In the genomic region with DNA sequence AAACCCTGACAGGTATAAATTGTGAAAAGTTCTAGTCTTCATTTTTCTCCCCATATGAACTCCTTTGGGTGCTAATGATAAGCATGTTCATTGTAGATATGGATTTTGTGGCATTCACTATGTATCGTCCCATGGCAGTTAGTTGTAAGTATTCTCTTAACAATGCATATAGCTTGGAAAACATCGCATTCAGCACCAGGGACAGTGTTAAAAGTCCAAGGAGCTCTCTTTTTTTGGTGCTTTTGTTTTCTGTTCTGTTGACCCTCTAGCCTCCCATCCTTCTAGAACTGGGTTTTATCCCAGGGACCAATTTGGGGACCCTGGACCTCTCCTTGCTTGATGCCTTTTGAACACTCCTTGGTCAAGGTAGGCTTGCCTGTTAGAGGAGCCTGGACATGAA, we compare ENCODE assay signal across 25 cellular contexts. TPM values are rescaled to one million over a fixed set of nuclear protein-coding genes. Genes with fewer than 3 reads are reported as not detected.
"Had no signal": no experiment of that assay in that cellular context is flagged by ENCODE, and none has a peak within 500 bp of the region (broad histone marks: within the 10 kb centered on the region; RNA-seq: fewer than 3 reads in every experiment).

No MANE protein-coding gene starts in this region.

- H3K27me3 Mint-ChIP-seq: memory B cell, type B pancreatic cell had no signal

- H3K9me3 Mint-ChIP-seq: activated naive CD4-positive, alpha-beta T cell treated with anti-CD3 and anti-CD28 coated beads, Interleukin-2, amount 50 U/mL, for 24 hours; memory B cell; neural crest cell; T-helper 2 cell treated with Interferon-gamma antibody and Interleukin-4, amounts not matched to agents 5 μg/mL and 100 μg/mL, for 36 hours; type B pancreatic cell had no signal

- H3K36me3 Mint-ChIP-seq: activated naive CD4-positive, alpha-beta T cell treated with anti-CD3 and anti-CD28 coated beads, Interleukin-2, amount 50 U/mL, for 24 hours; memory B cell; naive B cell; T-cell; type B pancreatic cell had no signal

- H3K27ac ChIP-seq: ascending aorta, coronary artery, esophagus muscularis mucosa, thoracic aorta had no signal

- DNase-seq: activated CD4-positive, alpha-beta T cell treated with anti-CD3 and anti-CD28 coated beads for 1 hour; activated CD4-positive, alpha-beta T cell treated with anti-CD3 and anti-CD28 coated beads, Interleukin-2, amount 50 U/mL, for 1 hour; activated CD8-positive, alpha-beta T cell treated with anti-CD3 and anti-CD28 coated beads, Interleukin-2, amount 10 ng/mL, durations not matched to agents 7 days and 5 days; activated gamma-delta T cell treated with Interleukin-2 at 50 U/mL for 16 hours; activated T-cell treated with anti-CD3 and anti-CD28 coated beads, Interleukin-2, amount 50 U/mL, for 1 hour; cerebellar nuclear complex; hypothalamus; mucosa of descending colon; naive B cell; occipital lobe; posterior cingulate gyrus; stimulated activated CD4-positive, alpha-beta T cell treated with anti-CD3 and anti-CD28 coated beads, Interleukin-4, amount 100 ng/mL, for 1 hour; stimulated activated naive CD4-positive, alpha-beta T cell treated with Interleukin-2 at 50 U/mL for 16 hours; T-cell had no signal

- H3K4me1 Mint-ChIP-seq: activated naive CD4-positive, alpha-beta T cell treated with anti-CD3 and anti-CD28 coated beads, Interleukin-2, amount 50 U/mL, for 24 hours; memory B cell; naive B cell; T-cell had no signal

- H3K36me3 ChIP-seq: ascending aorta, breast epithelium, esophagus muscularis mucosa, thoracic aorta had no signal

- H3K4me1 ChIP-seq: ascending aorta had no signal

- H3K4me3 Mint-ChIP-seq: activated CD8-positive, alpha-beta T cell treated with anti-CD3 and anti-CD28 coated beads, Interleukin-2, amount 10 ng/mL, durations not matched to agents 7 days and 5 days; activated naive CD4-positive, alpha-beta T cell treated with anti-CD3 and anti-CD28 coated beads, Interleukin-2, amount 50 U/mL, for 24 hours; memory B cell; naive B cell; neural crest cell; T-cell; T-helper 2 cell treated with Interferon-gamma antibody and Interleukin-4, amounts not matched to agents 5 μg/mL and 100 μg/mL, for 36 hours; type B pancreatic cell had no signal

- H3K9me3 ChIP-seq: ascending aorta, breast epithelium, esophagus muscularis mucosa, mucosa of descending colon, thoracic aorta had no signal

- H3K27me3 ChIP-seq: ascending aorta, breast epithelium, esophagus muscularis mucosa had no signal

- H3K27ac Mint-ChIP-seq: activated CD8-positive, alpha-beta T cell treated with anti-CD3 and anti-CD28 coated beads, Interleukin-2, amount 10 ng/mL, durations not matched to agents 7 days and 5 days; activated naive CD4-positive, alpha-beta T cell treated with anti-CD3 and anti-CD28 coated beads, Interleukin-2, amount 50 U/mL, for 24 hours; memory B cell; naive B cell; T-cell; T-helper 2 cell treated with Interferon-gamma antibody and Interleukin-4, amounts not matched to agents 5 μg/mL and 100 μg/mL, for 36 hours; type B pancreatic cell had no signal

- ATAC-seq: activated CD8-positive, alpha-beta T cell treated with anti-CD3 and anti-CD28 coated beads, Interleukin-2, amount 10 ng/mL, durations not matched to agents 7 days and 5 days; mucosa of descending colon; sciatic nerve; T-cell had no signal

- H3K4me3 ChIP-seq: ascending aorta, breast epithelium, coronary artery, esophagus muscularis mucosa, mucosa of descending colon, thoracic aorta had no signal

RNA-seq across cellular contexts. Expression of gene INSYN2A, which starts 37.7 kb away (rescaled TPM):
- total RNA-seq: activated CD8-positive, alpha-beta T cell treated with anti-CD3 and anti-CD28 coated beads, Interleukin-2, amount 10 ng/mL, durations not matched to agents 7 days and 5 days; ascending aorta; sciatic nerve; T-cell had no signal
